ENCODE assay signal across 9 cellular contexts in genomic region chr16:3086596-3087242, GRCh38. TPM values are rescaled to one million over a fixed set of nuclear protein-coding genes. Genes with fewer than 3 reads are reported as not detected.
A peak's percentile ranks its signal among the peaks of the same experiment; 100 is the strongest.
DNase-seq lines count a peak whose midpoint lies in the region; ATAC-seq and TF ChIP-seq lines count a peak whose summit lies in the region.
"Had no signal": no experiment of that assay in that cellular context is flagged by ENCODE, and none has a peak within 500 bp of the region (broad histone marks: within the 10 kb centered on the region; RNA-seq: fewer than 3 reads in every experiment).

No MANE protein-coding gene starts in this region.

- H3K9me3 ChIP-seq in left lung = no peaks in the 10 kb centered on the region
- H3K9me3 ChIP-seq in subcutaneous abdominal adipose tissue (ENCODE audit: control insufficient read depth in 5 of 5, low read length in 5 of 5) = no peaks in the 10 kb centered on the region

- H3K4me3 ChIP-seq in left lung (peak overlapping the region; percentile 19 to 49), subcutaneous abdominal adipose tissue (ENCODE audit: low read depth in 1 of 5, low read length in 5 of 5) (peak overlapping the region; percentile 50 to 65 (median 62))

- DNase-seq in activated CD4-positive, CD25-positive, alpha-beta regulatory T cell (lab: John Stamatoyannopoulos, UW) = no peak
- DNase-seq in activated T-cell treated with anti-CD3 and anti-CD28 coated beads, Interleukin-2, amount 50 U/mL, for 48 hours = peak; percentile 51 to 55
- DNase-seq in left lung = no peak
- no peak for DNase-seq in NCI-H82 (lab: John Stamatoyannopoulos, UW)
- no peak for DNase-seq in germinal center (ENCODE audit: low spot score)
- DNase-seq in NCI-H748 treated with DMSO at 0.1 percent for 48 hours (lab: John Stamatoyannopoulos, UW) = no peak
- DNase-seq: anterior cingulate cortex had no signal

- H3K4me1 ChIP-seq in left lung = peaks cover 7 to 35% of the 10 kb centered on the region in 2 donors
- H3K4me1 ChIP-seq in subcutaneous abdominal adipose tissue (ENCODE audit: control insufficient read depth in 5 of 5, insufficient read depth in 5 of 5, low read length in 5 of 5) = peaks cover 3 to 37% (median 26%) of the 10 kb centered on the region in 5 donors

- H3K36me3 ChIP-seq in left lung (no peaks in the 10 kb centered on the region), subcutaneous abdominal adipose tissue (ENCODE audit: control insufficient read depth in 5 of 5, insufficient read depth in 5 of 5, low read length in 5 of 5) (no peaks in the 10 kb centered on the region)

- peak; percentile 83 to 88 for ATAC-seq in activated CD4-positive, CD25-positive, alpha-beta regulatory T cell treated with anti-CD3 and anti-CD28 coated beads, Interleukin-2, amount 50 U/mL, for 24 hours
- ATAC-seq in left lung = peak; percentile 28

- H3K27me3 ChIP-seq in left lung = no peaks in the 10 kb centered on the region
- peaks cover 0 to 5% (median 0%) of the 10 kb centered on the region in 5 donors for H3K27me3 ChIP-seq in subcutaneous abdominal adipose tissue (ENCODE audit: control insufficient read depth in 5 of 5, insufficient read depth in 4 of 5, low read length in 5 of 5)

- intact Hi-C loops in left lung (cut with DNase I) = no loop called here

- TF ChIP-seq CTCF in left lung (IDR thresholded peaks at IDR 0.05) = no peak

- H3K27ac ChIP-seq in left lung (peak overlapping the region; percentile 49 to 79), subcutaneous abdominal adipose tissue (ENCODE audit: low read depth, low read length) (peak overlapping the region; percentile 70)

- peak overlapping the region in 3 of 5 donors; percentile 52 to 69 (median 57) for H3K9ac ChIP-seq in subcutaneous abdominal adipose tissue (ENCODE audit: low read length in 5 of 5)

RNA-seq across cellular contexts. Expression of gene ZSCAN10, which starts 12.4 kb away (rescaled TPM):
- not detected for total RNA-seq in left lung

RNA-seq across cellular contexts. Expression of gene IL32, which starts 21.3 kb away (rescaled TPM):
- 100 to 1,000 TPM; 132 to 310 TPM for total RNA-seq in left lung

RNA-seq across cellular contexts. Expression of gene ZNF205, which starts 25.7 kb away (rescaled TPM):
- 10 to 100 TPM in 1 of 2 donors, 1 to 10 TPM in 1; 9.7 to 11.8 TPM for total RNA-seq in left lung

RNA-seq across cellular contexts. Expression of gene MMP25, which starts 40.4 kb away (rescaled TPM):
- total RNA-seq in left lung = 10 to 100 TPM in 1 of 2 donors, 1 to 10 TPM in 1; 2.4 to 91.9 TPM

RNA-seq across cellular contexts. Expression of gene ZNF213, which starts 48.1 kb away (rescaled TPM):
- total RNA-seq in left lung = 10 to 100 TPM in 1 of 2 donors, 1 to 10 TPM in 1; 8.4 to 12.0 TPM

Comparison
In these comparisons a context has a peak if more than half of its experiments do, and no peak if none do; other contexts are left out.
1. DNase-seq: peak in activated T-cell treated with anti-CD3 and anti-CD28 coated beads, Interleukin-2, amount 50 U/mL, for 48 hours (2 of 2); none in activated CD4-positive, CD25-positive, alpha-beta regulatory T cell (0 of 4), left lung (0 of 2), NCI-H82 (single experiment), germinal center (single experiment) and NCI-H748 treated with DMSO at 0.1 percent for 48 hours (single experiment).